1 cellular context compared by ENCODE assay signal in genomic region chr16:66363196-66363777, GRCh38.
TF ChIP-seq lines count a peak whose summit lies in the region.

No MANE protein-coding gene starts in this region.

TF ChIP-seq in H1, 55 proteins besides CTCF, POLR2A, EP300 and RAD21 (continued from another document):
- TF ChIP-seq GTF2F1 (IDR thresholded peaks at IDR 0.05; ENCODE audit: borderline replicate concordance, low read depth, low read length), result no peak
- TF ChIP-seq SAP30 (IDR thresholded peaks at IDR 0.05; ENCODE audit: insufficient read depth, insufficient replicate concordance, low read length), result no peak
- TF ChIP-seq TAF7 (optimal IDR thresholded peaks at IDR 0.05; ENCODE audit: borderline replicate concordance, low read depth, low read length), result no peak
- TF ChIP-seq RXRA (IDR thresholded peaks at IDR 0.05; ENCODE audit: insufficient read depth, low read depth, low read length), result no peak
- no peak for TF ChIP-seq SP4 (IDR thresholded peaks at IDR 0.05; ENCODE audit: low read length)
- 0 out of 2 replicates have a peak, but pooled peaks have one; percentile 92 for TF ChIP-seq KDM1A (IDR thresholded peaks at IDR 0.05; ENCODE audit: borderline replicate concordance, low read length)
